In genomic region chr16:10552998-10553491, GRCh38 we compare ENCODE assay signal across 8 cellular contexts. TPM values are rescaled to one million over a fixed set of nuclear protein-coding genes. Genes with fewer than 3 reads are reported as not detected.
DNase-seq lines count a peak whose midpoint lies in the region; ATAC-seq and TF ChIP-seq lines count a peak whose summit lies in the region.

No MANE protein-coding gene starts in this region.

- CTCF ChIA-PET in T-cell (lab: Charles Lee), result no interaction called here

- intact Hi-C loops in natural killer cell (cut with micrococcal nuclease), result no loop called here

- peaks cover 22 to 25% of the 10 kb centered on the region in 2 donors for H3K27me3 Mint-ChIP-seq in T-cell
- peaks cover 10% of the 10 kb centered on the region for H3K27me3 Mint-ChIP-seq in activated naive CD8-positive, alpha-beta T cell treated with anti-CD3 and anti-CD28 coated beads, Interleukin-2, amount 50 U/mL, for 24 hours
- H3K27me3 Mint-ChIP-seq in natural killer cell (ENCODE audit: low read depth in 2 of 2), result peaks cover 0 to 5% of the 10 kb centered on the region in 2 donors
- no peaks in the 10 kb centered on the region for H3K27me3 Mint-ChIP-seq in osteocyte (ENCODE audit: unreplicated experiment)

- TF ChIP-seq CTCF in natural killer cell (IDR thresholded peaks at IDR 0.05) (no peak), osteocyte (IDR thresholded peaks at IDR 0.05) (no peak)

- peak; percentile 97 for ATAC-seq in GM18511 (IDR thresholded peaks at IDR 0.05; ENCODE audit: unreplicated experiment)
- peak; percentile 95 for ATAC-seq in HG02763 (IDR thresholded peaks at IDR 0.05; ENCODE audit: unreplicated experiment)
- ATAC-seq in T-cell (replicated peaks in 1 of 4), result peak; percentile 60 to 93 (median 78)
- peak; percentile 92 for ATAC-seq in activated naive CD8-positive, alpha-beta T cell treated with anti-CD3 and anti-CD28 coated beads, Interleukin-2, amount 50 U/mL, for 24 hours
- peak; percentile 82 to 99 (median 94) for ATAC-seq in natural killer cell

- DNase-seq in T-cell, result peak; percentile 1 to 56 (median 36)
- DNase-seq in activated naive CD8-positive, alpha-beta T cell treated with anti-CD3 and anti-CD28 coated beads, Interleukin-2, amount 50 U/mL, for 24 hours, result peak; percentile 61
- DNase-seq in natural killer cell, result peak; percentile 46
- no peak for DNase-seq in KG1 (lab: John Stamatoyannopoulos, UW)
- no peak for DNase-seq in osteocyte (ENCODE audit: extremely low spot score, unreplicated experiment)
- no peak for DNase-seq in NCI-H146 treated with DMSO at 0.1 percent for 48 hours (lab: John Stamatoyannopoulos, UW; ENCODE audit: unreplicated experiment)

- H3K36me3 Mint-ChIP-seq in T-cell (no peaks in the 10 kb centered on the region), natural killer cell (no peaks in the 10 kb centered on the region), osteocyte (ENCODE audit: unreplicated experiment) (no peaks in the 10 kb centered on the region)
- H3K36me3 Mint-ChIP-seq in activated naive CD8-positive, alpha-beta T cell treated with anti-CD3 and anti-CD28 coated beads, Interleukin-2, amount 50 U/mL, for 24 hours (ENCODE audit: low read depth), result no peaks in the 10 kb centered on the region

- H3K27ac Mint-ChIP-seq in T-cell (peak overlapping the region; percentile 82 to 85), natural killer cell (peak overlapping the region; percentile 58 to 91), osteocyte (ENCODE audit: unreplicated experiment) (no peak overlapping the region)
- H3K27ac Mint-ChIP-seq in activated naive CD8-positive, alpha-beta T cell treated with anti-CD3 and anti-CD28 coated beads, Interleukin-2, amount 50 U/mL, for 24 hours, result peak overlapping the region; percentile 87

- peak overlapping the region; percentile 73 to 85 (median 81) for H3K4me3 Mint-ChIP-seq in T-cell
- peak overlapping the region; percentile 80 for H3K4me3 Mint-ChIP-seq in activated naive CD8-positive, alpha-beta T cell treated with anti-CD3 and anti-CD28 coated beads, Interleukin-2, amount 50 U/mL, for 24 hours
- peak overlapping the region; percentile 88 for H3K4me3 Mint-ChIP-seq in natural killer cell
- no peak overlapping the region for H3K4me3 Mint-ChIP-seq in osteocyte (ENCODE audit: unreplicated experiment)

- POLR2A ChIA-PET in T-cell (lab: Charles Lee), result no interaction called here

- H3K9me3 Mint-ChIP-seq in T-cell (peaks cover 6 to 14% (median 10%) of the 10 kb centered on the region in 3 donors), natural killer cell (peaks cover 0 to 2% of the 10 kb centered on the region in 2 donors), osteocyte (ENCODE audit: unreplicated experiment) (peaks cover 14% of the 10 kb centered on the region)
- peaks cover 10% of the 10 kb centered on the region for H3K9me3 Mint-ChIP-seq in activated naive CD8-positive, alpha-beta T cell treated with anti-CD3 and anti-CD28 coated beads, Interleukin-2, amount 50 U/mL, for 24 hours

- H3K4me1 Mint-ChIP-seq in T-cell, result peaks cover 11 to 12% (median 12%) of the 10 kb centered on the region in 3 donors
- H3K4me1 Mint-ChIP-seq in activated naive CD8-positive, alpha-beta T cell treated with anti-CD3 and anti-CD28 coated beads, Interleukin-2, amount 50 U/mL, for 24 hours, result peaks cover 19% of the 10 kb centered on the region
- peaks cover 10 to 13% of the 10 kb centered on the region in 2 donors for H3K4me1 Mint-ChIP-seq in natural killer cell
- no peaks in the 10 kb centered on the region for H3K4me1 Mint-ChIP-seq in osteocyte (ENCODE audit: unreplicated experiment)

RNA-seq across cellular contexts. Expression of gene EMP2, which starts 27.4 kb away (rescaled TPM):
- under 1 TPM in 3 of 5 donors, not detected in 2; 0.30 to 0.98 (median 0.61) TPM for total RNA-seq in T-cell
- total RNA-seq in natural killer cell, result not detected
- total RNA-seq in osteocyte, result 4.7 and 5.9 TPM in 2 replicates

Comparison
In these comparisons a context has a peak if more than half of its experiments do, and no peak if none do; other contexts are left out.
1. DNase-seq: peak in T-cell (34 of 34), activated naive CD8-positive, alpha-beta T cell treated with anti-CD3 and anti-CD28 coated beads, Interleukin-2, amount 50 U/mL, for 24 hours (single experiment) and natural killer cell (single experiment); none in KG1 (single experiment), osteocyte (single experiment) and NCI-H146 treated with DMSO at 0.1 percent for 48 hours (single experiment).
2. Peak in every context shown above with its lines, with median percentiles within 50 percentile points of each other: ATAC-seq.